In the genomic region with DNA sequence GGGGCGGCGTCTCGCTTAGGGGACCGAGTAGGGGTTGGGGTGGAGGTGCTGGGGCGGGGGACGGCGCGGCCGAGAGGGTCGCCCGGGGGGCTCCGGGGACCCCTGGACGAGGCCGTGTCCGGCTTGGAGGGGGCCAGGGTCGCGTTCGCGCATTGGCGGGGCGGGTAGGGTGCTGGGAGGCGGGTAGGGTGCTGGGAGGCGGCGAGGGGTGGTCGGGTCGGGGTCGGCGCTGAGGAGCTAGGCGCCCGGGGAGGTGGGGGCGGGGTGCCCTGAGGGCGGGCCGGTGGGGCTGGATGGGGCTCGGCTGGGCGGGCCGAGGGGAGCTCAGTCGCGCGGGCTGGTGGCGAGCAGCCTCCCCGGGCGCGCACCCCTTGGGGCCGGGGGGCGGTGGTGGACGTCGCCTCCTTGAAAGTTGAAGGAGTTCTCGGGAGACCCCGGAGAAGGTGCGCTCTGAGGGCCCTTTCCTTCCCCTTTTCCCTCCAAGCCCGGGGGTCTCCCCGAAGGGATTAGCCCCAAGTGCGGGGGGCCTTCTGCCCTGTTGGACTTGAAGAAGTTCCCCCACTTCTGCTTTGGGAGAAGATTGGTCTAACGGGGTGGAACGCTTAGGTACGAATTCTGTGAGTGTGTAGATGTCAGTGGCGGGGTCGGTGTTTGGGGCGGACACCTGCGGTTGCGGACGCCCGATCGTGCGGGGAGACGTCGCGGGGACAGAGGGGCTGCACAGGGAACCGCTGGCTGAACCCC, we compare ENCODE assay signal across 8 cellular contexts. TPM values are rescaled to one million over a fixed set of nuclear protein-coding genes. Genes with fewer than 3 reads are reported as not detected.
DNase-seq lines count a peak whose midpoint lies in the region; ATAC-seq and TF ChIP-seq lines count a peak whose summit lies in the region.

No MANE protein-coding gene starts in this region.

- peak overlapping the region; percentile 97 for H3K27ac Mint-ChIP-seq in Calu3 (ENCODE audit: unreplicated experiment)
- peak overlapping the region; percentile 97 for H3K27ac Mint-ChIP-seq in activated CD4-positive, alpha-beta memory T cell treated with anti-CD3 and anti-CD28 coated beads for 36 hours
- H3K27ac Mint-ChIP-seq in naive thymus-derived CD4-positive, alpha-beta T cell: peak overlapping the region; percentile 79 to 97 (median 93)

- WGBS in esophagus squamous epithelium, 2 donors: 0% methylated on average over 10 to 18 of the region's 69 CpGs

- CTCF ChIA-PET in Calu3 (lab: Charles Lee): interaction anchor here (0.6 to 3.7 kb wide), 3 partner anchors 31 to 1174 kb away, joined by 3 to 22 read pairs (median 4); no protein-coding TSS in a partner anchor
- CTCF ChIA-PET in activated CD4-positive, alpha-beta memory T cell treated with anti-CD3 and anti-CD28 coated beads for 36 hours (lab: Charles Lee): interaction anchor here (1.0 to 4.6 kb wide), 3 partner anchors 11 to 190 kb away, joined by 3 to 33 read pairs (median 6); no protein-coding TSS in a partner anchor
- CTCF ChIA-PET in naive thymus-derived CD4-positive, alpha-beta T cell (lab: Charles Lee): interaction anchor here (0.7 to 1.4 kb wide), 2 partner anchors 138 to 167 kb away, joined by 3 to 5 read pairs; a partner anchor contains a TSS

- BruUV-seq in Calu3 (replicated peaks; lab: Mats Ljungman, UMichigan): no TSS peak

- H3K9me3 Mint-ChIP-seq in Calu3 (ENCODE audit: low read depth, unreplicated experiment): no peaks in the 10 kb centered on the region
- H3K9me3 Mint-ChIP-seq in activated CD4-positive, alpha-beta memory T cell treated with anti-CD3 and anti-CD28 coated beads for 36 hours: no peaks in the 10 kb centered on the region
- peaks cover 0 to 3% (median 0%) of the 10 kb centered on the region in 11 donors for H3K9me3 Mint-ChIP-seq in naive thymus-derived CD4-positive, alpha-beta T cell

- peaks cover 28% of the 10 kb centered on the region for H3K36me3 Mint-ChIP-seq in Calu3 (ENCODE audit: insufficient read depth, unreplicated experiment)
- H3K36me3 Mint-ChIP-seq in activated CD4-positive, alpha-beta memory T cell treated with anti-CD3 and anti-CD28 coated beads for 36 hours: peaks cover 6% of the 10 kb centered on the region
- no peaks in the 10 kb centered on the region for H3K36me3 Mint-ChIP-seq in naive thymus-derived CD4-positive, alpha-beta T cell

- H3K4me1 ChIP-seq in esophagus squamous epithelium: peaks cover 7 to 56% (median 13%) of the 10 kb centered on the region in 3 donors
- H3K4me1 ChIP-seq in naive thymus-derived CD4-positive, alpha-beta T cell (ENCODE audit: control insufficient read depth in 2 of 2, insufficient read depth in 2 of 2, low read length in 2 of 2): peaks cover 8 to 24% of the 10 kb centered on the region in 2 donors

- no peak for ATAC-seq in naive thymus-derived CD4-positive, alpha-beta T cell
- ATAC-seq in HG03159 (IDR thresholded peaks at IDR 0.05; ENCODE audit: unreplicated experiment) (no peak), GM21360 (IDR thresholded peaks at IDR 0.05; ENCODE audit: unreplicated experiment) (no peak), GM18519 (IDR thresholded peaks at IDR 0.05; ENCODE audit: low FRiP score, unreplicated experiment) (no peak)

- no peaks in the 10 kb centered on the region for H3K36me3 ChIP-seq in esophagus squamous epithelium
- H3K36me3 ChIP-seq in naive thymus-derived CD4-positive, alpha-beta T cell (ENCODE audit: control insufficient read depth in 2 of 3, insufficient read depth in 3 of 3, low read length in 3 of 3): no peaks in the 10 kb centered on the region

- peak overlapping the region; percentile 93 for H3K4me3 Mint-ChIP-seq in Calu3 (ENCODE audit: low read depth, unreplicated experiment)
- peak overlapping the region; percentile 96 for H3K4me3 Mint-ChIP-seq in activated CD4-positive, alpha-beta memory T cell treated with anti-CD3 and anti-CD28 coated beads for 36 hours
- peak overlapping the region; percentile 96 to 100 (median 98) for H3K4me3 Mint-ChIP-seq in naive thymus-derived CD4-positive, alpha-beta T cell

- peak overlapping the region; percentile 96 to 99 (median 98) for H3K27ac ChIP-seq in esophagus squamous epithelium
- H3K27ac ChIP-seq in naive thymus-derived CD4-positive, alpha-beta T cell (ENCODE audit: low read depth, low read length): peak overlapping the region; percentile 81

- TF ChIP-seq CTCF in Calu3 (IDR thresholded peaks at IDR 0.05; ENCODE audit: unreplicated experiment) (no peak), esophagus squamous epithelium (IDR thresholded peaks at IDR 0.05) (no peak)

- TF ChIP-seq POLR2A in esophagus squamous epithelium (IDR thresholded peaks at IDR 0.05): no peak

- H3K9me3 ChIP-seq in esophagus squamous epithelium: no peaks in the 10 kb centered on the region
- H3K9me3 ChIP-seq in naive thymus-derived CD4-positive, alpha-beta T cell (ENCODE audit: control insufficient read depth in 2 of 3, low read length in 3 of 3): no peaks in the 10 kb centered on the region

- POLR2A ChIA-PET in activated CD4-positive, alpha-beta memory T cell treated with anti-CD3 and anti-CD28 coated beads for 36 hours (lab: Charles Lee): interaction anchor here (0.6 to 1.5 kb wide), 7 partner anchors 60 to 167 kb away, joined by 3 to 5 read pairs (median 3); a partner anchor contains a TSS
- POLR2A ChIA-PET in naive thymus-derived CD4-positive, alpha-beta T cell (lab: Charles Lee): interaction anchor here (0.6 to 2.0 kb wide), 15 partner anchors 12 to 167 kb away, joined by 3 to 12 read pairs (median 4); a partner anchor contains a TSS

- H3K27me3 ChIP-seq in esophagus squamous epithelium: no peaks in the 10 kb centered on the region
- H3K27me3 ChIP-seq in naive thymus-derived CD4-positive, alpha-beta T cell (ENCODE audit: control insufficient read depth in 2 of 2, insufficient read depth in 2 of 2, low read length in 2 of 2): no peaks in the 10 kb centered on the region

- H3K4me3 ChIP-seq in esophagus squamous epithelium: peak overlapping the region; percentile 64 to 96 (median 82)
- H3K4me3 ChIP-seq in naive thymus-derived CD4-positive, alpha-beta T cell (ENCODE audit: low read length): peak overlapping the region; percentile 100

- peaks cover 31% of the 10 kb centered on the region for H3K27me3 Mint-ChIP-seq in Calu3 (ENCODE audit: unreplicated experiment)
- H3K27me3 Mint-ChIP-seq in activated CD4-positive, alpha-beta memory T cell treated with anti-CD3 and anti-CD28 coated beads for 36 hours: no peaks in the 10 kb centered on the region
- peaks cover 0 to under 1% (median 0%) of the 10 kb centered on the region in 5 donors for H3K27me3 Mint-ChIP-seq in naive thymus-derived CD4-positive, alpha-beta T cell

- DNase-seq in Calu3: peak; percentile 24
- peak; percentile 26 for DNase-seq in HuH-7 (ENCODE audit: low spot score)
- peak; percentile 40 for DNase-seq in activated CD4-positive, alpha-beta memory T cell treated with anti-CD3 and anti-CD28 coated beads for 36 hours
- DNase-seq in esophagus squamous epithelium (lab: John Stamatoyannopoulos, UW): no peak
- peak in 8 of 9 donors; percentile 1 to 51 (median 10) for DNase-seq in naive thymus-derived CD4-positive, alpha-beta T cell

- H3K4me1 Mint-ChIP-seq in Calu3 (ENCODE audit: low read depth, unreplicated experiment): peaks cover 16% of the 10 kb centered on the region
- H3K4me1 Mint-ChIP-seq in activated CD4-positive, alpha-beta memory T cell treated with anti-CD3 and anti-CD28 coated beads for 36 hours (ENCODE audit: low read depth): peaks cover 17% of the 10 kb centered on the region
- H3K4me1 Mint-ChIP-seq in naive thymus-derived CD4-positive, alpha-beta T cell: peaks cover 34 to 69% (median 63%) of the 10 kb centered on the region in 7 donors

- intact Hi-C loops in Calu3 (cut with micrococcal nuclease; ENCODE audit: unreplicated experiment): loop anchor here (5.0 kb wide), 3 partner anchors 46 to 279 kb away; no protein-coding TSS in a partner anchor
- intact Hi-C loops in activated CD4-positive, alpha-beta memory T cell treated with anti-CD3 and anti-CD28 coated beads for 36 hours (cut with micrococcal nuclease): loop anchor here (2.0 to 10.0 kb wide), 8 partner anchors 24 to 768 kb away; a partner anchor contains a TSS
- intact Hi-C loops in esophagus squamous epithelium (cut with DNase I): loop anchor here (10.0 kb wide), 1 partner anchor 122 kb away; no protein-coding TSS in a partner anchor
- intact Hi-C loops in naive thymus-derived CD4-positive, alpha-beta T cell (cut with micrococcal nuclease): loop anchor here (1.0 to 10.0 kb wide), 16 partner anchors 18 to 1031 kb away; a partner anchor contains a TSS

RNA-seq across cellular contexts. Expression of a gene that starts 0.5 kb away (rescaled TPM):
- total RNA-seq in Calu3 (2022): 33.6 and 35.0 TPM in 2 replicates
- total RNA-seq in activated CD4-positive, alpha-beta memory T cell treated with anti-CD3 and anti-CD28 coated beads for 36 hours: 10 to 100 TPM; 15.9 to 19.5 TPM
- 10 to 100 TPM; 16.9 to 47.5 (median 24.3) TPM for total RNA-seq in esophagus squamous epithelium
- 10 to 100 TPM; 24.2 to 42.8 (median 38.5) TPM for total RNA-seq in naive thymus-derived CD4-positive, alpha-beta T cell
- 10 to 100 TPM; 17.2 to 21.8 TPM for polyA plus RNA-seq in naive thymus-derived CD4-positive, alpha-beta T cell
